12 cellular contexts compared by ENCODE assay signal in genomic region chr1:86356247-86356646, GRCh38. TPM values are rescaled to one million over a fixed set of nuclear protein-coding genes. Genes with fewer than 3 reads are reported as not detected.
DNase-seq lines count a peak whose midpoint lies in the region; ATAC-seq and TF ChIP-seq lines count a peak whose summit lies in the region.
"Had no signal": no experiment of that assay in that cellular context is flagged by ENCODE, and none has a peak within 500 bp of the region (broad histone marks: within the 10 kb centered on the region; RNA-seq: fewer than 3 reads in every experiment).

No MANE protein-coding gene starts in this region.

- H3K79me1 ChIP-seq in trophoblast cell (ENCODE audit: low read length) = no peaks in the 10 kb centered on the region

- no peak overlapping the region for H3K23ac ChIP-seq in trophoblast cell (ENCODE audit: low read length)

- H4K12ac ChIP-seq in trophoblast cell (ENCODE audit: low read depth, low read length) = no peak overlapping the region

- H3K4ac ChIP-seq in trophoblast cell (ENCODE audit: low read depth, low read length) = no peak overlapping the region

- no peak for ATAC-seq in HG03097 (IDR thresholded peaks at IDR 0.05; ENCODE audit: low FRiP score, unreplicated experiment)

- intact Hi-C loops in A673 (cut with micrococcal nuclease; ENCODE audit: unreplicated experiment) = loop anchor here (5.0 to 10.0 kb wide), 2 partner anchors 201 to 464 kb away; partner anchors contain the start of gene COL24A1
- intact Hi-C loops in OCI-LY7 (cut with micrococcal nuclease; ENCODE audit: unreplicated experiment) = no loop called here

- H3K27ac ChIP-seq in A673 (ENCODE audit: low read depth, low read length, poor library complexity, severe bottlenecking) (no peak overlapping the region), OCI-LY7 (ENCODE audit: low read depth, low read length, poor library complexity, severe bottlenecking) (no peak overlapping the region), trophoblast cell (ENCODE audit: low read depth, low read length) (no peak overlapping the region)

- DNase-seq in A673 (ENCODE audit: low spot score) (no peak), GDM1 (lab: John Stamatoyannopoulos, UW) (peak; percentile 1), OCI-LY7 (ENCODE audit: low spot score) (peak; percentile 5), fibroblast of villous mesenchyme (ENCODE audit: low read depth) (no peak), trophoblast cell (no peak), NCI-H2081 treated with DMSO at 0.1 percent for 48 hours (lab: John Stamatoyannopoulos, UW) (no peak), HEK293T (ENCODE audit: extremely low spot score) (no peak)
- DNase-seq: activated naive CD8-positive, alpha-beta T cell treated with anti-CD3 and anti-CD28 coated beads for 36 hours; CD8-positive, alpha-beta memory T cell; NCI-H1048; NK-92 treated with Interleukin-12 subunit alpha and Interleukin-12 subunit beta, amount 100 ng/mL, for 24 hours had no signal

- no peak overlapping the region for H3K14ac ChIP-seq in trophoblast cell (ENCODE audit: low read length)

- H2BK5ac ChIP-seq in trophoblast cell (ENCODE audit: low read depth, low read length, poor library complexity) = no peak overlapping the region

- no peak overlapping the region for H2BK12ac ChIP-seq in trophoblast cell (ENCODE audit: low read length)

- POLR2A ChIA-PET in A673 (lab: Charles Lee; ENCODE audit: low non-redundant PET) = interaction anchor here (0.7 kb wide), 1 partner anchor 24 kb away, joined by 4 read pairs; no protein-coding TSS in a partner anchor
- POLR2A ChIA-PET in OCI-LY7 (lab: Charles Lee) = no interaction called here
- POLR2A ChIA-PET in HEK293T (lab: Yijun Ruan, JAX) = no interaction called here

- no peak overlapping the region for H4K91ac ChIP-seq in trophoblast cell (ENCODE audit: low read depth, low read length)

- CTCF ChIA-PET in A673 (lab: Charles Lee) = interaction anchor here (0.5 kb wide), 1 partner anchor 376 kb away, joined by 4 read pairs; no protein-coding TSS in a partner anchor
- CTCF ChIA-PET in OCI-LY7 (lab: Charles Lee; ENCODE audit: unreplicated experiment) = no interaction called here
- CTCF ChIA-PET in HEK293T (lab: Yijun Ruan, JAX) = no interaction called here

- no peak overlapping the region for H3K4me2 ChIP-seq in OCI-LY7 (ENCODE audit: low read length)
- H3K4me2 ChIP-seq in trophoblast cell (ENCODE audit: low read length) = no peak overlapping the region

- H3K4me3 ChIP-seq in A673 (ENCODE audit: low read depth, low read length, poor library complexity, severe bottlenecking) (no peak overlapping the region), OCI-LY7 (ENCODE audit: low read depth, low read length, poor library complexity, severe bottlenecking) (no peak overlapping the region), fibroblast of villous mesenchyme (ENCODE audit: low read depth, low read length) (no peak overlapping the region), trophoblast cell (ENCODE audit: low read depth, low read length) (no peak overlapping the region)

- H2BK120ac ChIP-seq in trophoblast cell (ENCODE audit: insufficient read depth, low read length, poor library complexity) = no peak overlapping the region

- no peaks in the 10 kb centered on the region for H3K9me2 ChIP-seq in OCI-LY7 (ENCODE audit: insufficient read depth, low read length)

- no CpG with 5 or more reads among the region's 10 CpGs for WGBS in trophoblast cell (ENCODE audit: extremely low coverage, insufficient coverage, insufficient read length)

- no peaks in the 10 kb centered on the region for H3K36me3 ChIP-seq in A673 (ENCODE audit: insufficient read depth, low read length, poor library complexity, severe bottlenecking)
- H3K36me3 ChIP-seq in OCI-LY7 (ENCODE audit: insufficient read depth, low read length) = peaks cover 24% of the 10 kb centered on the region
- H3K36me3 ChIP-seq in trophoblast cell (ENCODE audit: control insufficient read depth in 1 of 2, insufficient read depth in 2 of 2, low read length in 2 of 2) = peaks cover 5 to 6% of the 10 kb centered on the region in 2 experiments

- no peak overlapping the region for H2AFZ ChIP-seq in OCI-LY7 (ENCODE audit: low read length)
- H2AFZ ChIP-seq in trophoblast cell (ENCODE audit: insufficient read depth, low read length, poor library complexity) = no peak overlapping the region

- no peaks in the 10 kb centered on the region for H3K27me3 ChIP-seq in A673 (replicated peaks; ENCODE audit: insufficient read depth, low read depth, low read length, poor library complexity)
- no peaks in the 10 kb centered on the region for H3K27me3 ChIP-seq in trophoblast cell (ENCODE audit: insufficient read depth, low read length)

- H4K8ac ChIP-seq in trophoblast cell (ENCODE audit: low read depth, low read length) = no peak overlapping the region

- no peaks in the 10 kb centered on the region for H4K20me1 ChIP-seq in OCI-LY7 (ENCODE audit: insufficient read depth, low read length)

- peak; percentile 41; the same call in 1 of the 2 replicates for TF ChIP-seq CTCF in A673 (conservative IDR thresholded peaks at IDR 0.05; ENCODE audit: low read depth, low read length)
- peak; percentile 52 for TF ChIP-seq CTCF in OCI-LY7 (conservative IDR thresholded peaks at IDR 0.05; ENCODE audit: low read length)
- TF ChIP-seq CTCF in fibroblast of villous mesenchyme (IDR thresholded peaks at IDR 0.05; ENCODE audit: insufficient read depth, low read depth, low read length) = peak; percentile 7

- no peak overlapping the region for H3K18ac ChIP-seq in trophoblast cell (ENCODE audit: low read length)

- H3K79me2 ChIP-seq in OCI-LY7 (ENCODE audit: insufficient read depth, low read depth, low read length) (no peaks in the 10 kb centered on the region), trophoblast cell (ENCODE audit: control insufficient read depth, insufficient read depth, low read length, poor library complexity) (no peaks in the 10 kb centered on the region)

- H3K9ac ChIP-seq in trophoblast cell (ENCODE audit: low read length) = no peak overlapping the region

- H3K9me3 ChIP-seq in A673 (ENCODE audit: low read depth, low read length, poor library complexity, severe bottlenecking) = no peaks in the 10 kb centered on the region
- no peaks in the 10 kb centered on the region for H3K9me3 ChIP-seq in OCI-LY7 (ENCODE audit: low read length)
- H3K9me3 ChIP-seq in trophoblast cell (ENCODE audit: insufficient read depth, low read depth, low read length) = no peaks in the 10 kb centered on the region

- H3K4me1 ChIP-seq in A673 (ENCODE audit: insufficient read depth, low read length, poor library complexity, severe bottlenecking) (no peaks in the 10 kb centered on the region), OCI-LY7 (ENCODE audit: insufficient read depth, low read length, poor library complexity, severe bottlenecking) (no peaks in the 10 kb centered on the region), trophoblast cell (ENCODE audit: control insufficient read depth in 1 of 2, insufficient read depth in 2 of 2, low read length in 2 of 2) (no peaks in the 10 kb centered on the region)

- H2AK5ac ChIP-seq in trophoblast cell (ENCODE audit: low read length) = no peak overlapping the region

- no TSS peak for BruUV-seq in A673 (replicated peaks; lab: Mats Ljungman, UMichigan)
- BruUV-seq in OCI-LY7 (replicated peaks; lab: Mats Ljungman, UMichigan) = no TSS peak

TF ChIP-seq in HEK293T, 16 proteins besides CTCF, POLR2A, EP300 and RAD21:
- TF ChIP-seq PKNOX1 (IDR thresholded peaks at IDR 0.05) = no peak
- TF ChIP-seq FOXA1 (IDR thresholded peaks at IDR 0.05) = no peak
- no peak for TF ChIP-seq TARDBP (IDR thresholded peaks at IDR 0.05)
- no peak for TF ChIP-seq HDGF (IDR thresholded peaks at IDR 0.05; ENCODE audit: borderline replicate concordance)
- no peak for TF ChIP-seq BHLHE40 (IDR thresholded peaks at IDR 0.05; ENCODE audit: borderline replicate concordance)
- no peak for TF ChIP-seq FOXM1 (IDR thresholded peaks at IDR 0.05; ENCODE audit: borderline replicate concordance)
- TF ChIP-seq SUZ12 (IDR thresholded peaks at IDR 0.05) = no peak
- TF ChIP-seq L3MBTL2 (conservative IDR thresholded peaks at IDR 0.05) = no peak
- TF ChIP-seq ZNF384 (IDR thresholded peaks at IDR 0.05) = no peak
- TF ChIP-seq LEF1 (IDR thresholded peaks at IDR 0.05; ENCODE audit: borderline replicate concordance) = no peak
- TF ChIP-seq ARNT (IDR thresholded peaks at IDR 0.05) = no peak
- TF ChIP-seq CTBP1 (IDR thresholded peaks at IDR 0.05; ENCODE audit: borderline replicate concordance) = no peak
- no peak for TF ChIP-seq ELF4 (IDR thresholded peaks at IDR 0.05)
- TF ChIP-seq NFRKB (IDR thresholded peaks at IDR 0.05) = no peak
- TF ChIP-seq FOXK2 (IDR thresholded peaks at IDR 0.05) = no peak
- TF ChIP-seq SP1 (IDR thresholded peaks at IDR 0.05) = no peak

RNA-seq across cellular contexts. Expression of gene ODF2L, which starts 39.9 kb away (rescaled TPM):
- total RNA-seq in A673 (2021) = 34.9 and 38.9 TPM in 2 replicates
- 24.7 and 26.2 TPM in 2 replicates for total RNA-seq in OCI-LY7 (2014; rRNA removed; shearing (Covaris generic))
- total RNA-seq in OCI-LY7 (2022) = 44.8 and 45.3 TPM in 2 replicates
- 40.3 and 44.5 TPM in 2 replicates for total RNA-seq in fibroblast of villous mesenchyme
- polyA plus RNA-seq in trophoblast cell (2013) = 40.4 and 42.5 TPM in 2 replicates

Comparison
In these comparisons a context has a peak if more than half of its experiments do, and no peak if none do; other contexts are left out.
1. DNase-seq: peak in GDM1 (single experiment) and OCI-LY7 (single experiment); none in A673 (single experiment), fibroblast of villous mesenchyme (single experiment), trophoblast cell (0 of 2), NCI-H2081 treated with DMSO at 0.1 percent for 48 hours (single experiment) and HEK293T (single experiment).
2. Peak in every context shown above with its lines, with median percentiles within 50 percentile points of each other: CTCF ChIP-seq.